ENCODE assay signal across 1 cellular context in genomic region chr2:44169155-44169898, GRCh38.
TF ChIP-seq lines count a peak whose summit lies in the region.

No MANE protein-coding gene starts in this region.

TF ChIP-seq in HepG2, 621 proteins besides CTCF, POLR2A, EP300 and RAD21 (continued from another document and continues in another):
- TF ChIP-seq, protein P1, sequence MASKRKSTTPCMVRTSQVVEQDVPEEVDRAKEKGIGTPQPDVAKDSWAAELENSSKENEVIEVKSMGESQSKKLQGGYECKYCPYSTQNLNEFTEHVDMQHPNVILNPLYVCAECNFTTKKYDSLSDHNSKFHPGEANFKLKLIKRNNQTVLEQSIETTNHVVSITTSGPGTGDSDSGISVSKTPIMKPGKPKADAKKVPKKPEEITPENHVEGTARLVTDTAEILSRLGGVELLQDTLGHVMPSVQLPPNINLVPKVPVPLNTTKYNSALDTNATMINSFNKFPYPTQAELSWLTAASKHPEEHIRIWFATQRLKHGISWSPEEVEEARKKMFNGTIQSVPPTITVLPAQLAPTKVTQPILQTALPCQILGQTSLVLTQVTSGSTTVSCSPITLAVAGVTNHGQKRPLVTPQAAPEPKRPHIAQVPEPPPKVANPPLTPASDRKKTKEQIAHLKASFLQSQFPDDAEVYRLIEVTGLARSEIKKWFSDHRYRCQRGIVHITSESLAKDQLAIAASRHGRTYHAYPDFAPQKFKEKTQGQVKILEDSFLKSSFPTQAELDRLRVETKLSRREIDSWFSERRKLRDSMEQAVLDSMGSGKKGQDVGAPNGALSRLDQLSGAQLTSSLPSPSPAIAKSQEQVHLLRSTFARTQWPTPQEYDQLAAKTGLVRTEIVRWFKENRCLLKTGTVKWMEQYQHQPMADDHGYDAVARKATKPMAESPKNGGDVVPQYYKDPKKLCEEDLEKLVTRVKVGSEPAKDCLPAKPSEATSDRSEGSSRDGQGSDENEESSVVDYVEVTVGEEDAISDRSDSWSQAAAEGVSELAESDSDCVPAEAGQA (IDR thresholded peaks at IDR 0.05; ENCODE audit: low read depth) = no peak
- TF ChIP-seq, protein P1 (CRISPR knock-in tag; IDR thresholded peaks at IDR 0.05; ENCODE audit: borderline replicate concordance) = no peak
- no peak for TF ChIP-seq ZNF605 (CRISPR knock-in tag; IDR thresholded peaks at IDR 0.05)
- no peak for TF ChIP-seq IRF1 (CRISPR knock-in tag; IDR thresholded peaks at IDR 0.05; ENCODE audit: low read depth)
- peak; percentile 63; the same call in 1 of the 2 replicates for TF ChIP-seq ZNF367 (CRISPR knock-in tag; IDR thresholded peaks at IDR 0.05; ENCODE audit: borderline replicate concordance)
- TF ChIP-seq, protein P2, sequence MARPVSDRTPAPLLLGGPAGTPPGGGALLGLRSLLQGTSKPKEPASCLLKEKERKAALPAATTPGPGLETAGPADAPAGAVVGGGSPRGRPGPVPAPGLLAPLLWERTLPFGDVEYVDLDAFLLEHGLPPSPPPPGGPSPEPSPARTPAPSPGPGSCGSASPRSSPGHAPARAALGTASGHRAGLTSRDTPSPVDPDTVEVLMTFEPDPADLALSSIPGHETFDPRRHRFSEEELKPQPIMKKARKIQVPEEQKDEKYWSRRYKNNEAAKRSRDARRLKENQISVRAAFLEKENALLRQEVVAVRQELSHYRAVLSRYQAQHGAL (CRISPR knock-in tag; IDR thresholded peaks at IDR 0.05; ENCODE audit: not compliant biosample characterization) = no peak
- no peak for TF ChIP-seq NBN (conservative IDR thresholded peaks at IDR 0.05)
- peak; percentile 78; the same call in 1 of the 2 replicates for TF ChIP-seq ATF7-NPFF (CRISPR knock-in tag; IDR thresholded peaks at IDR 0.05; ENCODE audit: low read depth)
- no peak; the same call in none of the 2 replicates for TF ChIP-seq SALL1 (CRISPR knock-in tag; IDR thresholded peaks at IDR 0.05)
- TF ChIP-seq SMAD9 (CRISPR knock-in tag; IDR thresholded peaks at IDR 0.05) = no peak
- no peak for TF ChIP-seq KDM2A (CRISPR knock-in tag; IDR thresholded peaks at IDR 0.05; ENCODE audit: borderline replicate concordance, low read depth)
- no peak for TF ChIP-seq ZNF225 (CRISPR knock-in tag; IDR thresholded peaks at IDR 0.05)
- no peak for TF ChIP-seq ATF4 (CRISPR knock-in tag; IDR thresholded peaks at IDR 0.05)
- no peak for TF ChIP-seq KAT8 (CRISPR knock-in tag; IDR thresholded peaks at IDR 0.05)
- no peak for TF ChIP-seq ZNF589 (CRISPR knock-in tag; conservative IDR thresholded peaks at IDR 0.05)
- no peak for TF ChIP-seq DPF2 (CRISPR knock-in tag; IDR thresholded peaks at IDR 0.05; ENCODE audit: borderline replicate concordance, low read depth)
- TF ChIP-seq, protein P3, sequence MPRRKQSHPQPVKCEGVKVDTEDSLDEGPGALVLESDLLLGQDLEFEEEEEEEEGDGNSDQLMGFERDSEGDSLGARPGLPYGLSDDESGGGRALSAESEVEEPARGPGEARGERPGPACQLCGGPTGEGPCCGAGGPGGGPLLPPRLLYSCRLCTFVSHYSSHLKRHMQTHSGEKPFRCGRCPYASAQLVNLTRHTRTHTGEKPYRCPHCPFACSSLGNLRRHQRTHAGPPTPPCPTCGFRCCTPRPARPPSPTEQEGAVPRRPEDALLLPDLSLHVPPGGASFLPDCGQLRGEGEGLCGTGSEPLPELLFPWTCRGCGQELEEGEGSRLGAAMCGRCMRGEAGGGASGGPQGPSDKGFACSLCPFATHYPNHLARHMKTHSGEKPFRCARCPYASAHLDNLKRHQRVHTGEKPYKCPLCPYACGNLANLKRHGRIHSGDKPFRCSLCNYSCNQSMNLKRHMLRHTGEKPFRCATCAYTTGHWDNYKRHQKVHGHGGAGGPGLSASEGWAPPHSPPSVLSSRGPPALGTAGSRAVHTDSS (CRISPR knock-in tag; conservative IDR thresholded peaks at IDR 0.05) = no peak
- no peak for TF ChIP-seq DNMT1 (CRISPR knock-in tag; IDR thresholded peaks at IDR 0.05)
- no peak for TF ChIP-seq ZFP37 (CRISPR knock-in tag; IDR thresholded peaks at IDR 0.05; ENCODE audit: borderline replicate concordance)
- TF ChIP-seq, protein P4, sequence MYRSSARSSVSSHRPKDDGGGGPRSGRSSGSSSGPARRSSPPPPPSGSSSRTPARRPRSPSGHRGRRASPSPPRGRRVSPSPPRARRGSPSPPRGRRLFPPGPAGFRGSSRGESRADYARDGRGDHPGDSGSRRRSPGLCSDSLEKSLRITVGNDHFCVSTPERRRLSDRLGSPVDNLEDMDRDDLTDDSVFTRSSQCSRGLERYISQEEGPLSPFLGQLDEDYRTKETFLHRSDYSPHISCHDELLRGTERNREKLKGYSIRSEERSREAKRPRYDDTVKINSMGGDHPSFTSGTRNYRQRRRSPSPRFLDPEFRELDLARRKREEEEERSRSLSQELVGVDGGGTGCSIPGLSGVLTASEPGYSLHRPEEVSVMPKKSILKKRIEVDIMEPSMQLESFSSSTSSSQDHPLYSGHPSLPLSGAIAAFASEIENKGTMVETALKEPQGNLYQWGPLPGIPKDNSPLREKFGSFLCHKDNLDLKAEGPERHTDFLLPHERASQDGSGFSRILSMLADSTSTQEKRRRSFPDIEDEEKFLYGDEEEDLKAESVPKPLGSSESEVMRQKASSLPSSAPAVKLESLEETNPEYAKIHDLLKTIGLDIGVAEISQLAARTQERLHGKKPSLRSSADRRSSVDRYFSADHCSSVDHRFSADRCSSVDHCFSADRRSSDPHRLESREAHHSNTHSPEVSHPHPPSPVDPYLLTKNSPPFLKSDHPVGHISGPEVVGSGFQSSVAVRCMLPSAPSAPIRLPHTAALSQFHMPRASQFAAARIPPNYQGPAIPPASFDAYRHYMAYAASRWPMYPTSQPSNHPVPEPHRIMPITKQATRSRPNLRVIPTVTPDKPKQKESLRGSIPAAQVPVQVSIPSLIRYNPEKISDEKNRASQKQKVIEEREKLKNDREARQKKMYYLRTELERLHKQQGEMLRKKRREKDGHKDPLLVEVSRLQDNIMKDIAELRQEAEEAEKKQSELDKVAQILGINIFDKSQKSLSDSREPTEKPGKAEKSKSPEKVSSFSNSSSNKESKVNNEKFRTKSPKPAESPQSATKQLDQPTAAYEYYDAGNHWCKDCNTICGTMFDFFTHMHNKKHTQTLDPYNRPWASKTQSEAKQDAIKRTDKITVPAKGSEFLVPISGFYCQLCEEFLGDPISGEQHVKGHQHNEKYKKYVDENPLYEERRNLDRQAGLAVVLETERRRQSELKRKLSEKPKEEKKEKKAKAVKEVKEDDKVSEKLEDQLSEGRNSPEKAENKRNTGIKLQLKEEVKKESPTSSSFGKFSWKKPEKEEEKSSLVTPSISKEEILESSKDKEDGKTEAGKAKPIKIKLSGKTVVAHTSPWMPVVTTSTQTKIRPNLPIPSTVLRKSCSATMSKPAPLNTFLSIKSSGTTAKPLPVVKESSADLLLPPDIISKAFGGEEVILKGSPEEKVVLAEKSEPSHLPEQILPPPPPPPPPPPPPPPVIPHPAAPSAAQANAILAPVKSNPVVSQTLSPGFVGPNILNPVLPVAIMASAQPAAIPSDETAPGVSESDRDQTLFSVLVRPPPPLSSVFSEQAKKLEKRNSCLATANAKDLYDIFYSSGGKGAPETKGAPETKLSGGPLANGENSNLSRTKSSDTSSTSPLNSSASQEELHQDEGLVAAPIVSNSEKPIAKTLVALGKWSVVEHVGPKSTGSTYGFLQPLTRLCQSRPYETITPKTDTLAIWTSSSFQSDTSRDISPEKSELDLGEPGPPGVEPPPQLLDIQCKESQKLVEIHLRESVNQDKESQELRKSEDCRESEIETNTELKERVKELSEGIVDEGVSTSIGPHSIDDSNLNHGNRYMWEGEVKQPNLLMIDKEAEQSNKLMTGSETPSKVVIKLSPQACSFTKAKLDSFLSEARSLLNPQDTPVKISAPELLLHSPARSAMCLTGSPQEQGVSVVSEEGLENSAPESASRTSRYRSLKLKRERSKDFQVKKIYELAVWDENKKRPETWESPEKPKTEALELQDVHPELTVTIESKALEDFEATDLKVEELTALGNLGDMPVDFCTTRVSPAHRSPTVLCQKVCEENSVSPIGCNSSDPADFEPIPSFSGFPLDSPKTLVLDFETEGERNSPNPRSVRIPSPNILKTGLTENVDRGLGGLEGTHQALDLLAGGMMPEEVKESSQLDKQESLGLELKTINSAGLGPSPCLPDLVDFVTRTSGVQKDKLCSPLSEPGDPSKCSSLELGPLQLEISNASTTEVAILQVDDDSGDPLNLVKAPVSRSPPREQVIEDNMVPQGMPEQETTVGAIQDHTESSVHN (CRISPR knock-in tag; IDR thresholded peaks at IDR 0.05) = 0 out of 2 replicates have a peak, but pooled peaks have one; percentile 49
- TF ChIP-seq SNAI1 (CRISPR knock-in tag; IDR thresholded peaks at IDR 0.05; ENCODE audit: borderline replicate concordance) = no peak
- no peak for TF ChIP-seq EHMT2 (IDR thresholded peaks at IDR 0.05; ENCODE audit: borderline replicate concordance, low read depth, low read length)
- peak; percentile 38; the same call in 1 of the 2 replicates for TF ChIP-seq KMT2A (CRISPR knock-in tag; IDR thresholded peaks at IDR 0.05)
- no peak for TF ChIP-seq SIX1 (CRISPR knock-in tag; IDR thresholded peaks at IDR 0.05; ENCODE audit: borderline replicate concordance)
- no peak for TF ChIP-seq MTA3 (CRISPR knock-in tag; IDR thresholded peaks at IDR 0.05)
- TF ChIP-seq GMEB2 (CRISPR knock-in tag; IDR thresholded peaks at IDR 0.05; ENCODE audit: low read depth) = no peak
- no peak for TF ChIP-seq ZBTB3 (CRISPR knock-in tag; IDR thresholded peaks at IDR 0.05; ENCODE audit: borderline replicate concordance, low read depth)
- TF ChIP-seq, protein P5, sequence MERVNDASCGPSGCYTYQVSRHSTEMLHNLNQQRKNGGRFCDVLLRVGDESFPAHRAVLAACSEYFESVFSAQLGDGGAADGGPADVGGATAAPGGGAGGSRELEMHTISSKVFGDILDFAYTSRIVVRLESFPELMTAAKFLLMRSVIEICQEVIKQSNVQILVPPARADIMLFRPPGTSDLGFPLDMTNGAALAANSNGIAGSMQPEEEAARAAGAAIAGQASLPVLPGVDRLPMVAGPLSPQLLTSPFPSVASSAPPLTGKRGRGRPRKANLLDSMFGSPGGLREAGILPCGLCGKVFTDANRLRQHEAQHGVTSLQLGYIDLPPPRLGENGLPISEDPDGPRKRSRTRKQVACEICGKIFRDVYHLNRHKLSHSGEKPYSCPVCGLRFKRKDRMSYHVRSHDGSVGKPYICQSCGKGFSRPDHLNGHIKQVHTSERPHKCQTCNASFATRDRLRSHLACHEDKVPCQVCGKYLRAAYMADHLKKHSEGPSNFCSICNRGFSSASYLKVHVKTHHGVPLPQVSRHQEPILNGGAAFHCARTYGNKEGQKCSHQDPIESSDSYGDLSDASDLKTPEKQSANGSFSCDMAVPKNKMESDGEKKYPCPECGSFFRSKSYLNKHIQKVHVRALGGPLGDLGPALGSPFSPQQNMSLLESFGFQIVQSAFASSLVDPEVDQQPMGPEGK (CRISPR knock-in tag; IDR thresholded peaks at IDR 0.05) = no peak
- TF ChIP-seq, protein P6, sequence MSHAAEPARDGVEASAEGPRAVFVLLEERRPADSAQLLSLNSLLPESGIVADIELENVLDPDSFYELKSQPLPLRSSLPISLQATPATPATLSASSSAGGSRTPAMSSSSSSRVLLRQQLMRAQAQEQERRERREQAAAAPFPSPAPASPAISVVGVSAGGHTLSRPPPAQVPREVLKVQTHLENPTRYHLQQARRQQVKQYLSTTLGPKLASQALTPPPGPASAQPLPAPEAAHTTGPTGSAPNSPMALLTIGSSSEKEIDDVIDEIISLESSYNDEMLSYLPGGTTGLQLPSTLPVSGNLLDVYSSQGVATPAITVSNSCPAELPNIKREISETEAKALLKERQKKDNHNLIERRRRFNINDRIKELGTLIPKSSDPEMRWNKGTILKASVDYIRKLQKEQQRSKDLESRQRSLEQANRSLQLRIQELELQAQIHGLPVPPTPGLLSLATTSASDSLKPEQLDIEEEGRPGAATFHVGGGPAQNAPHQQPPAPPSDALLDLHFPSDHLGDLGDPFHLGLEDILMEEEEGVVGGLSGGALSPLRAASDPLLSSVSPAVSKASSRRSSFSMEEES (CRISPR knock-in tag; IDR thresholded peaks at IDR 0.05) = no peak
- no peak for TF ChIP-seq SETDB1 (CRISPR knock-in tag; IDR thresholded peaks at IDR 0.05; ENCODE audit: borderline replicate concordance)
- TF ChIP-seq ZNF350 (CRISPR knock-in tag; IDR thresholded peaks at IDR 0.05; ENCODE audit: borderline replicate concordance, low read depth) = peak; percentile 7; the same call in 1 of the 2 replicates
- no peak for TF ChIP-seq ZNF121 (CRISPR knock-in tag; IDR thresholded peaks at IDR 0.05)
- 0 out of 2 replicates have a peak, but pooled peaks have one; percentile 22 for TF ChIP-seq ZNF232 (CRISPR knock-in tag; IDR thresholded peaks at IDR 0.05; ENCODE audit: borderline replicate concordance)
- no peak for TF ChIP-seq ZNF468 (CRISPR knock-in tag; IDR thresholded peaks at IDR 0.05)
